1 cellular context compared by ENCODE assay signal in the genomic region with DNA sequence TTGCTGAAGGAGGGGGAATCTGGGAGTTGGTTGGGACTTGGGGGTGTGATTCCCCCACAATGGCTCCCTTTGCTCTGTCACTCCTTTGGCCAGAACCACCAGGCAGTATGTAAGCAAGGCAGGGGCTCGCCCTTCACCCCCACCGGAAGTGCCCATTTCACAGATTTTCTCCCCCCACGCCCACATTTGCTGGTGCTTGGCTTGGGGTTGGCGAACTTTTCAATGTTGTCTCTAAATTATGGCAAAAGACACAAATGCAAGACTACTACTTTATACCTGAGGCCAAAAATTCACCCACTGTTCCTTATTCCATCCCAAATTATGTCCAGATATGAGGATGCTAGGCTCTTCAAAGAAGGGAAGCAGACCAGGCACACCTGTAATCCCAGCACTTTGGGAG.
TF ChIP-seq lines count a peak whose summit lies in the region.

No MANE protein-coding gene starts in this region.

TF ChIP-seq in HepG2, 621 proteins besides CTCF, POLR2A, EP300 and RAD21 (continued from another document):
- TF ChIP-seq, protein P1, sequence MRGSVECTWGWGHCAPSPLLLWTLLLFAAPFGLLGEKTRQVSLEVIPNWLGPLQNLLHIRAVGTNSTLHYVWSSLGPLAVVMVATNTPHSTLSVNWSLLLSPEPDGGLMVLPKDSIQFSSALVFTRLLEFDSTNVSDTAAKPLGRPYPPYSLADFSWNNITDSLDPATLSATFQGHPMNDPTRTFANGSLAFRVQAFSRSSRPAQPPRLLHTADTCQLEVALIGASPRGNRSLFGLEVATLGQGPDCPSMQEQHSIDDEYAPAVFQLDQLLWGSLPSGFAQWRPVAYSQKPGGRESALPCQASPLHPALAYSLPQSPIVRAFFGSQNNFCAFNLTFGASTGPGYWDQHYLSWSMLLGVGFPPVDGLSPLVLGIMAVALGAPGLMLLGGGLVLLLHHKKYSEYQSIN (CRISPR knock-in tag; IDR thresholded peaks at IDR 0.05; ENCODE audit: borderline replicate concordance): no peak
- TF ChIP-seq KMT2B (CRISPR knock-in tag; IDR thresholded peaks at IDR 0.05): no peak
- TF ChIP-seq ZNF264 (CRISPR knock-in tag; IDR thresholded peaks at IDR 0.05): no peak
- no peak for TF ChIP-seq KLF16 (CRISPR knock-in tag; IDR thresholded peaks at IDR 0.05)
- peak; percentile 61; the same call in 1 of the 2 replicates for TF ChIP-seq POLR2G (IDR thresholded peaks at IDR 0.05; ENCODE audit: low read depth, low read length)
